1 cellular context compared by ENCODE assay signal in genomic region chr22:46936378-46936916, GRCh38.
TF ChIP-seq lines count a peak whose summit lies in the region.

No MANE protein-coding gene starts in this region.

TF ChIP-seq in HepG2, 621 proteins besides CTCF, POLR2A, EP300 and RAD21 (continued from another document and continues in another):
- TF ChIP-seq ZNF879 (CRISPR knock-in tag; IDR thresholded peaks at IDR 0.05) (0 out of 2 replicates have a peak, but pooled peaks have one; percentile 63), ZNF850 (CRISPR knock-in tag; conservative IDR thresholded peaks at IDR 0.05) (no peak), NFAT5 (CRISPR knock-in tag; IDR thresholded peaks at IDR 0.05) (peak; percentile 3; the same call in 1 of the 2 replicates), ZMYM2 (CRISPR knock-in tag; IDR thresholded peaks at IDR 0.05) (no peak), FLYWCH1 (CRISPR knock-in tag; IDR thresholded peaks at IDR 0.05) (no peak), ZNF580 (CRISPR knock-in tag; IDR thresholded peaks at IDR 0.05; ENCODE audit: borderline replicate concordance, low read depth) (no peak), TEAD3 (CRISPR knock-in tag; optimal IDR thresholded peaks at IDR 0.05; ENCODE audit: borderline replicate concordance) (no peak), TAF1 (CRISPR knock-in tag; IDR thresholded peaks at IDR 0.05) (0 out of 2 replicates have a peak, but pooled peaks have one; percentile 15), HBP1 (CRISPR knock-in tag; IDR thresholded peaks at IDR 0.05; ENCODE audit: low read depth) (no peak), BRCA1 (CRISPR knock-in tag; IDR thresholded peaks at IDR 0.05) (0 out of 2 replicates have a peak, but pooled peaks have one; percentile 5), TFDP1 (CRISPR knock-in tag; IDR thresholded peaks at IDR 0.05; ENCODE audit: borderline replicate concordance) (no peak), SOX13 (IDR thresholded peaks at IDR 0.05) (no peak), SOX13 (CRISPR knock-in tag; conservative IDR thresholded peaks at IDR 0.05 in 1 of 2, IDR thresholded peaks at IDR 0.05 in 1 of 2) (no peak; a peak in 1 of 4 replicates), ZSCAN30 (CRISPR knock-in tag; IDR thresholded peaks at IDR 0.05) (no peak), SATB2 (CRISPR knock-in tag; IDR thresholded peaks at IDR 0.05) (peak; percentile 49; the same call in 1 of the 2 replicates), HNF4A (CRISPR knock-in tag; IDR thresholded peaks at IDR 0.05) (no peak; the same call in 1 of the 2 replicates), DMTF1 (CRISPR knock-in tag; IDR thresholded peaks at IDR 0.05) (no peak), SNAI1 (CRISPR knock-in tag; IDR thresholded peaks at IDR 0.05; ENCODE audit: borderline replicate concordance) (no peak), ZNF407 (CRISPR knock-in tag; IDR thresholded peaks at IDR 0.05; ENCODE audit: not compliant biosample characterization) (no peak), ZNF589 (CRISPR knock-in tag; conservative IDR thresholded peaks at IDR 0.05) (no peak), SP140L (CRISPR knock-in tag; IDR thresholded peaks at IDR 0.05; ENCODE audit: borderline replicate concordance) (no peak), ZFX (CRISPR knock-in tag; IDR thresholded peaks at IDR 0.05; ENCODE audit: low read depth) (peak; percentile 28), ZNF749 (CRISPR knock-in tag; IDR thresholded peaks at IDR 0.05; ENCODE audit: borderline replicate concordance) (no peak), MED1 (CRISPR knock-in tag; IDR thresholded peaks at IDR 0.05) (no peak), TCF7 (IDR thresholded peaks at IDR 0.05; ENCODE audit: low read depth) (peak; percentile 69), MYPOP (CRISPR knock-in tag; IDR thresholded peaks at IDR 0.05) (no peak), KLF16 (CRISPR knock-in tag; IDR thresholded peaks at IDR 0.05) (0 out of 4 replicates have a peak, but pooled peaks of 1 of the 2 experiments have one; percentile 9), DBP (CRISPR knock-in tag; IDR thresholded peaks at IDR 0.05; ENCODE audit: not compliant biosample characterization) (no peak), ZNF564 (CRISPR knock-in tag; IDR thresholded peaks at IDR 0.05) (peak; percentile 69), PCBP2 (optimal IDR thresholded peaks at IDR 0.05; ENCODE audit: low read depth, low read length, poor library complexity, severe bottlenecking) (no peak), EEA1 (CRISPR knock-in tag; IDR thresholded peaks at IDR 0.05; ENCODE audit: borderline replicate concordance) (peak; percentile 10; the same call in 1 of the 2 replicates), SMAD1 (CRISPR knock-in tag; IDR thresholded peaks at IDR 0.05; ENCODE audit: borderline replicate concordance, low read depth) (no peak), ZBTB14 (CRISPR knock-in tag; IDR thresholded peaks at IDR 0.05) (no peak), ZNF235 (CRISPR knock-in tag; IDR thresholded peaks at IDR 0.05; ENCODE audit: borderline replicate concordance) (0 out of 2 replicates have a peak, but pooled peaks have one; percentile 30)
